Comparison of ENCODE assay signal across 8 cellular contexts in genomic region chr9:126516936-126517750, GRCh38.
DNase-seq lines count a peak whose midpoint lies in the region; ATAC-seq and TF ChIP-seq lines count a peak whose summit lies in the region.

No MANE protein-coding gene starts in this region.

- H3K9ac ChIP-seq in ES-I3 (ENCODE audit: low read depth, low read length) (peak overlapping the region; percentile 8; the same call in 1 of the 2 replicates), KMS-11 (peak overlapping the region; percentile 31; the same call in 1 of the 2 replicates), duodenal mucosa (ENCODE audit: low read depth in 1 of 2, low read length in 2 of 2) (peak overlapping the region in 1 of 2 donors; percentile 25), mucosa of stomach (ENCODE audit: low read length) (peak overlapping the region; percentile 5), stomach smooth muscle (ENCODE audit: low read length in 2 of 2) (no peak overlapping the region)

- H3K4me1 ChIP-seq in ES-I3 (ENCODE audit: insufficient read depth, low read length) (peaks cover 31% of the 10 kb centered on the region), KMS-11 (ENCODE audit: low read depth, poor library complexity, severe bottlenecking) (peaks cover 54% of the 10 kb centered on the region), duodenal mucosa (ENCODE audit: control insufficient read depth in 1 of 2, insufficient read depth in 2 of 2, low read length in 2 of 2) (peaks cover 11% of the 10 kb centered on the region in 2 donors), mucosa of stomach (ENCODE audit: control insufficient read depth, insufficient read depth, low read length) (peaks cover 11% of the 10 kb centered on the region), stomach smooth muscle (ENCODE audit: control insufficient read depth, insufficient read depth, low read length) (peaks cover 16% of the 10 kb centered on the region)

- H4K20me1 ChIP-seq in KMS-11 (ENCODE audit: insufficient read depth): no peaks in the 10 kb centered on the region

- no peak for ATAC-seq in HG03135 (IDR thresholded peaks at IDR 0.05; ENCODE audit: unreplicated experiment)

- no peaks in the 10 kb centered on the region for H3K79me2 ChIP-seq in KMS-11 (ENCODE audit: insufficient read depth, low read depth)

- peak overlapping the region; percentile 76 for H3K27ac Mint-ChIP-seq in T-helper 2 cell treated with Interferon-gamma antibody and Interleukin-4, amounts not matched to agents 5 μg/mL and 100 μg/mL, for 36 hours

- H3K9me3 Mint-ChIP-seq in T-helper 2 cell treated with Interferon-gamma antibody and Interleukin-4, amounts not matched to agents 5 μg/mL and 100 μg/mL, for 36 hours: no peaks in the 10 kb centered on the region

- peak; percentile 80 for DNase-seq in T-helper 2 cell treated with Interferon-gamma antibody and Interleukin-4, amounts not matched to agents 5 μg/mL and 100 μg/mL, for 36 hours (ENCODE audit: low spot score)
- DNase-seq in NCI-H345 (lab: John Stamatoyannopoulos, UW): no peak

- H3K4me1 Mint-ChIP-seq in T-helper 2 cell treated with Interferon-gamma antibody and Interleukin-4, amounts not matched to agents 5 μg/mL and 100 μg/mL, for 36 hours (ENCODE audit: low read depth): peaks cover 30% of the 10 kb centered on the region

- no peaks in the 10 kb centered on the region for H3K36me3 ChIP-seq in ES-I3 (ENCODE audit: insufficient read depth, low read length)
- no peaks in the 10 kb centered on the region for H3K36me3 ChIP-seq in KMS-11 (ENCODE audit: insufficient read depth)
- H3K36me3 ChIP-seq in duodenal mucosa (ENCODE audit: control insufficient read depth in 1 of 2, insufficient read depth in 2 of 2, low read length in 2 of 2): no peaks in the 10 kb centered on the region
- H3K36me3 ChIP-seq in mucosa of stomach (ENCODE audit: control insufficient read depth, insufficient read depth, low read length): no peaks in the 10 kb centered on the region
- no peaks in the 10 kb centered on the region for H3K36me3 ChIP-seq in stomach smooth muscle (ENCODE audit: control insufficient read depth in 2 of 2, insufficient read depth in 2 of 2, low read length in 2 of 2)

- H3K9me3 ChIP-seq in ES-I3 (ENCODE audit: control insufficient read depth, insufficient read depth, low read length): no peaks in the 10 kb centered on the region
- H3K9me3 ChIP-seq in duodenal mucosa (ENCODE audit: control insufficient read depth in 1 of 2, low read length in 2 of 2): no peaks in the 10 kb centered on the region
- H3K9me3 ChIP-seq in mucosa of stomach (ENCODE audit: control insufficient read depth, low read length): no peaks in the 10 kb centered on the region
- H3K9me3 ChIP-seq in stomach smooth muscle (ENCODE audit: control insufficient read depth in 2 of 2, low read length in 2 of 2): no peaks in the 10 kb centered on the region

- peak overlapping the region; percentile 76 for H3K4me3 Mint-ChIP-seq in T-helper 2 cell treated with Interferon-gamma antibody and Interleukin-4, amounts not matched to agents 5 μg/mL and 100 μg/mL, for 36 hours

- H3K4me3 ChIP-seq in KMS-11 (IDR thresholded peaks at IDR 0.05; ENCODE audit: insufficient read depth, low read depth, low read length) (no peak overlapping the region), duodenal mucosa (ENCODE audit: low read depth in 1 of 2, low read length in 2 of 2) (peak overlapping the region; percentile 53 to 55), mucosa of stomach (ENCODE audit: low read length) (no peak overlapping the region), stomach smooth muscle (ENCODE audit: low read length in 2 of 2) (peak overlapping the region; percentile 33 to 66)

- peaks cover 69% of the 10 kb centered on the region for H3K27me3 Mint-ChIP-seq in T-helper 2 cell treated with Interferon-gamma antibody and Interleukin-4, amounts not matched to agents 5 μg/mL and 100 μg/mL, for 36 hours (ENCODE audit: low read depth)

- H3K4me2 ChIP-seq in KMS-11: peak overlapping the region; percentile 75

- no peak for TF ChIP-seq CTCF in KMS-11 (conservative IDR thresholded peaks at IDR 0.05; ENCODE audit: low read depth, low read length)

- H3K27me3 ChIP-seq in KMS-11 (ENCODE audit: insufficient read depth, low read depth) (no peaks in the 10 kb centered on the region), duodenal mucosa (ENCODE audit: control insufficient read depth in 1 of 2, insufficient read depth in 2 of 2, low read length in 2 of 2) (peaks cover 58 to 62% of the 10 kb centered on the region in 2 donors), mucosa of stomach (ENCODE audit: control insufficient read depth, insufficient read depth, low read length) (peaks cover 79% of the 10 kb centered on the region), stomach smooth muscle (ENCODE audit: control insufficient read depth in 1 of 2, insufficient read depth in 2 of 2, low read length in 2 of 2) (peaks cover 55 to 73% of the 10 kb centered on the region in 2 donors)

- H3K27ac ChIP-seq in KMS-11 (peak overlapping the region; percentile 55), duodenal mucosa (ENCODE audit: low read depth, low read length) (peak overlapping the region; percentile 26), stomach smooth muscle (ENCODE audit: low read length) (no peak overlapping the region)

- peak overlapping the region; percentile 46; the same call in 1 of the 2 replicates for H2AFZ ChIP-seq in KMS-11 (ENCODE audit: low read depth)

- H3K36me3 Mint-ChIP-seq in T-helper 2 cell treated with Interferon-gamma antibody and Interleukin-4, amounts not matched to agents 5 μg/mL and 100 μg/mL, for 36 hours (ENCODE audit: low read depth): no peaks in the 10 kb centered on the region

Comparison
In these comparisons a context has a peak if more than half of its experiments do, and no peak if none do; other contexts are left out.
1. H3K9ac ChIP-seq: peak in ES-I3 (single experiment), KMS-11 (single experiment) and mucosa of stomach (single experiment); none in stomach smooth muscle (0 of 2).
2. H3K4me3 ChIP-seq: peak in duodenal mucosa (2 of 2) and stomach smooth muscle (2 of 2); none in KMS-11 (single experiment) and mucosa of stomach (single experiment).